19 cellular contexts compared by ENCODE assay signal in genomic region chr3:17399586-17399985, GRCh38.
DNase-seq lines count a peak whose midpoint lies in the region; ATAC-seq and TF ChIP-seq lines count a peak whose summit lies in the region.
"Had no signal": no experiment of that assay in that cellular context is flagged by ENCODE, and none has a peak within 500 bp of the region (broad histone marks: within the 10 kb centered on the region; RNA-seq: fewer than 3 reads in every experiment).

No MANE protein-coding gene starts in this region.

- intact Hi-C loops in testis (cut with DNase I; ENCODE audit: low total_unique reads) = no loop called here

- peak; percentile 56 for ATAC-seq in GM18498 (IDR thresholded peaks at IDR 0.05; ENCODE audit: unreplicated experiment)
- ATAC-seq in GM19455 (IDR thresholded peaks at IDR 0.05; ENCODE audit: unreplicated experiment) = peak; percentile 39
- peak; percentile 30 for ATAC-seq in HG02870 (IDR thresholded peaks at IDR 0.05; ENCODE audit: unreplicated experiment)
- ATAC-seq in HG03460 (IDR thresholded peaks at IDR 0.05; ENCODE audit: unreplicated experiment) = peak; percentile 37
- ATAC-seq: activated CD8-positive, alpha-beta memory T cell treated with anti-CD3 and anti-CD28 coated beads, Interleukin-2, amount 10 ng/mL, durations not matched to agents 7 days and 5 days; left lung; Panc1 had no signal

- 93 to 100% methylated on average over 1 of the region's 1 CpG for WGBS in testis, 2 donors

- no peaks in the 10 kb centered on the region for H3K9me3 ChIP-seq in testis
- H3K9me3 ChIP-seq: left lung had no signal

- H3K27ac ChIP-seq in testis = no peak overlapping the region
- H3K27ac ChIP-seq: KMS-11, left lung had no signal

- TF ChIP-seq CTCF in testis (IDR thresholded peaks at IDR 0.05) = no peak

- no peaks in the 10 kb centered on the region for H3K36me3 ChIP-seq in testis (ENCODE audit: low read depth, missing control alignments)

- no peak for TF ChIP-seq POLR2A in testis (IDR thresholded peaks at IDR 0.05)

- DNase-seq in NCI-H187 (lab: John Stamatoyannopoulos, UW) = no peak
- no peak for DNase-seq in AG20443 (ENCODE audit: low spot score)
- no peak for DNase-seq in testis
- DNase-seq in retina = no peak
- DNase-seq: activated CD8-positive, alpha-beta memory T cell treated with anti-CD3 and anti-CD28 coated beads, Interleukin-2, amount 10 ng/mL, durations not matched to agents 7 days and 5 days; amniotic stem cell; dermis blood vessel endothelial cell; foreskin fibroblast; GOT3; left lung; occipital lobe; stimulated activated naive CD4-positive, alpha-beta T cell; T1000 had no signal

- no peak overlapping the region for H3K4me3 ChIP-seq in testis
- H3K4me3 ChIP-seq: left lung had no signal

- no peaks in the 10 kb centered on the region for H3K27me3 ChIP-seq in testis
- H3K27me3 ChIP-seq: left lung had no signal

- no peaks in the 10 kb centered on the region for H3K4me1 ChIP-seq in testis
